ENCODE assay signal across 18 cellular contexts in the genomic region with DNA sequence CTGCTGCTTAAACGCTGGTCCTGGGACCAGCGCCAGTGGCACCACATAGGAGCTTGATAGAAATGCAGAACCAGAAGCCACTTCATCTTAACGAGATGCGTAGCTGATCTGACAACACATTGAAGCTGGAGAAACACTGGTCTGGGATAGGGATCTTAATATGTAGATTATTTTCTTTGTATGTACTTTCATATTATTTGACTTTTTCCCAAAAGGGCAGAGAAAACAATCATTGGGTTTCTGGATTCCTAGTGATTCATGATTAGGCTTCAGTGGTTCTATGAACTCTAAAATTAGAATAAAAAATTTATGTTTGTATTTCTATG. TPM values are rescaled to one million over a fixed set of nuclear protein-coding genes. Genes with fewer than 3 reads are reported as not detected.
DNase-seq lines count a peak whose midpoint lies in the region; ATAC-seq, FAIRE-seq and TF ChIP-seq lines count a peak whose summit lies in the region.
"Had no signal": no experiment of that assay in that cellular context is flagged by ENCODE, and none has a peak within 500 bp of the region (broad histone marks: within the 10 kb centered on the region; RNA-seq: fewer than 3 reads in every experiment).

No MANE protein-coding gene starts in this region.

- no peak overlapping the region for H3K4me3 Mint-ChIP-seq in chondrocyte (ENCODE audit: unreplicated experiment)

- peak overlapping the region in 7 of 11 experiments; percentile 2 to 46 (median 21); a peak in 7 of 22 replicates for H3K27ac ChIP-seq in BLaER1 treated with 17β-estradiol and CSF1 and Interleukin-3, amounts not matched to agents 10 nM and 100 nM
- no peak overlapping the region for H3K27ac ChIP-seq in Peyer's patch

- no peak for FAIRE-seq in frontal cortex (lab: Jason Lieb, UNC)
- FAIRE-seq: H54 had no signal

- peaks cover 0 to 79% (median 0%) of the 10 kb centered on the region in 11 experiments; a peak in 4 of 22 replicates for H4K20me1 ChIP-seq in BLaER1 treated with 17β-estradiol and CSF1 and Interleukin-3, amounts not matched to agents 10 nM and 100 nM

- H3K36me3 Mint-ChIP-seq in chondrocyte (ENCODE audit: low read depth): peaks cover 6% of the 10 kb centered on the region

- H3K9me3 ChIP-seq in BLaER1 treated with 17β-estradiol and CSF1 and Interleukin-3, amounts not matched to agents 10 nM and 100 nM (replicated peaks in 1 of 11): peaks cover 0 to 14% (median 8%) of the 10 kb centered on the region in 11 experiments; a peak in 13 of 22 replicates
- H3K9me3 ChIP-seq in Peyer's patch: no peaks in the 10 kb centered on the region
- H3K9me3 ChIP-seq: SK-N-SH had no signal

- no peak for DNase-seq in chondrocyte (ENCODE audit: low spot score)
- no peak for DNase-seq in islet precursor cell
- no peak for DNase-seq in frontal cortex (ENCODE audit: low spot score in 2 of 2)
- DNase-seq in Peyer's patch: no peak
- DNase-seq in NCI-H510A treated with DMSO at 0.1 percent for 48 hours (lab: John Stamatoyannopoulos, UW): no peak
- DNase-seq: activated gamma-delta T cell treated with Interleukin-2 at 50 U/mL for 16 hours, C1 segment of cervical spinal cord, dermis blood vessel endothelial cell, DMS53, hypothalamus, left cardiac atrium, NCI-H226, OCI-M1, SK-N-SH had no signal

- H3K4me3 ChIP-seq in BLaER1 treated with 17β-estradiol and CSF1 and Interleukin-3, amounts not matched to agents 10 nM and 100 nM: no peak overlapping the region
- no peak overlapping the region for H3K4me3 ChIP-seq in Peyer's patch

- peaks cover 3% of the 10 kb centered on the region for H3K27me3 Mint-ChIP-seq in chondrocyte (ENCODE audit: low read depth)

- no peaks in the 10 kb centered on the region for H3K9me3 Mint-ChIP-seq in chondrocyte (ENCODE audit: low read depth)

- H3K4me2 ChIP-seq in BLaER1 treated with 17β-estradiol and CSF1 and Interleukin-3, amounts not matched to agents 10 nM and 100 nM: peak overlapping the region; percentile 59 to 87 (median 64)
- H3K4me2 ChIP-seq: SK-N-SH had no signal

- peaks cover 43 to 68% (median 52%) of the 10 kb centered on the region in 10 experiments for H3K4me1 ChIP-seq in BLaER1 treated with 17β-estradiol and CSF1 and Interleukin-3, amounts not matched to agents 10 nM and 100 nM
- no peaks in the 10 kb centered on the region for H3K4me1 ChIP-seq in Peyer's patch

- no peak overlapping the region for H3K9ac ChIP-seq in BLaER1 treated with 17β-estradiol and CSF1 and Interleukin-3, amounts not matched to agents 10 nM and 100 nM
- H3K9ac ChIP-seq: SK-N-SH had no signal

- peaks cover 0 to 29% (median 0%) of the 10 kb centered on the region in 11 experiments; a peak in 3 of 22 replicates for H3K27me3 ChIP-seq in BLaER1 treated with 17β-estradiol and CSF1 and Interleukin-3, amounts not matched to agents 10 nM and 100 nM
- H3K27me3 ChIP-seq in Peyer's patch: no peaks in the 10 kb centered on the region

- peaks cover 41% of the 10 kb centered on the region for H3K4me1 Mint-ChIP-seq in chondrocyte (ENCODE audit: low read depth)

- peaks cover 0 to 68% (median 24%) of the 10 kb centered on the region in 11 experiments; a peak in 15 of 22 replicates for H3K36me3 ChIP-seq in BLaER1 treated with 17β-estradiol and CSF1 and Interleukin-3, amounts not matched to agents 10 nM and 100 nM
- H3K36me3 ChIP-seq in Peyer's patch: peaks cover 0 to 30% (median 1%) of the 10 kb centered on the region in 3 donors

- ATAC-seq in GM18519 (IDR thresholded peaks at IDR 0.05; ENCODE audit: low FRiP score, unreplicated experiment): peak; percentile 39
- peak; percentile 40 for ATAC-seq in HG02938 (IDR thresholded peaks at IDR 0.05; ENCODE audit: unreplicated experiment)
- ATAC-seq: left cardiac atrium had no signal

- no peak for TF ChIP-seq POLR2A in Peyer's patch (IDR thresholded peaks at IDR 0.05)

- no peak for TF ChIP-seq CTCF in chondrocyte (IDR thresholded peaks at IDR 0.05)
- TF ChIP-seq CTCF in Peyer's patch (IDR thresholded peaks at IDR 0.05): no peak

- peak overlapping the region; percentile 74 for H3K27ac Mint-ChIP-seq in chondrocyte (ENCODE audit: unreplicated experiment)

RNA-seq across cellular contexts. Expression of gene MPEG1, which starts 12.3 kb away (rescaled TPM):
- total RNA-seq in chondrocyte (not detected in 3 replicates), frontal cortex (2.0 TPM), Peyer's patch (10 to 100 TPM in 1 of 4 donors, 1 to 10 TPM in 3; 3.5 to 51.2 (median 6.0) TPM)
- total RNA-seq: dermis blood vessel endothelial cell had no signal

RNA-seq across cellular contexts. Expression of gene DTX4, which starts 28.5 kb away (rescaled TPM):
- total RNA-seq in chondrocyte (3.1 to 4.4 TPM (median 3.4 TPM) in 3 replicates), frontal cortex (42.0 TPM), Peyer's patch (10 to 100 TPM; 41.3 to 93.8 (median 60.9) TPM)

RNA-seq across cellular contexts. Expression of gene FAM111A, which starts 57.7 kb away (rescaled TPM):
- total RNA-seq in chondrocyte (10.8 to 22.3 TPM (median 11.6 TPM) in 3 replicates), frontal cortex (7.3 TPM), Peyer's patch (10 to 100 TPM; 43.0 to 96.6 (median 68.5) TPM)

Comparison
In these comparisons a context has a peak if more than half of its experiments do, and no peak if none do; other contexts are left out.
1. H3K27ac ChIP-seq: peak in BLaER1 treated with 17β-estradiol and CSF1 and Interleukin-3, amounts not matched to agents 10 nM and 100 nM (7 of 11); none in Peyer's patch (0 of 4).